ENCODE assay signal across 10 cellular contexts in the genomic region with DNA sequence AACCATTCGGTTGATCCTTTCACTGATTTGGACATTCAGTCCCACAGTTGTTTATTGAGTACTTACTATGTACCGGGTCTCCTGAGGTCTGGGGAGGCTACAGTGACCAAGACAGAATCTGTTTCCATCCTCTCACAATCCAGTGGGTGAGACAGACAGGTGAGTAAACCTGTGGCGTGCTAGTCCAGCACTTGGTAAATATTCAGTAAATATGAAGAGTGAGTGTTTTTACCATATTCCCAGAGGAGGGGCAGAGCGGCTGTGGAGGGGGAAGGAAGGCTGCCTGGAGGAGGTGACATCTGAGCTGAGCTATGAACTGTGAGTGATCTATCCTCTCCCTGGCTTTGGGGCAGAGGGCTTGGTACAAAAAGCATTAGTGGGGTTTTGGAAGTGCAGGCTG. TPM values are rescaled to one million over a fixed set of nuclear protein-coding genes. Genes with fewer than 3 reads are reported as not detected.
DNase-seq lines count a peak whose midpoint lies in the region; ATAC-seq lines count a peak whose summit lies in the region.
"Had no signal": no experiment of that assay in that cellular context is flagged by ENCODE, and none has a peak within 500 bp of the region (broad histone marks: within the 10 kb centered on the region; RNA-seq: fewer than 3 reads in every experiment).

No MANE protein-coding gene starts in this region.

- peak overlapping the region; percentile 45 for H3K4me3 Mint-ChIP-seq in activated CD4-positive, alpha-beta T cell treated with anti-CD3 and anti-CD28 coated beads, Interleukin-2, amount 10 ng/mL, durations not matched to agents 7 days and 5 days
- H3K4me3 Mint-ChIP-seq in activated CD8-positive, alpha-beta T cell treated with anti-CD3 and anti-CD28 coated beads, Interleukin-2, amount 10 ng/mL, durations not matched to agents 7 days and 5 days = peak overlapping the region; percentile 57
- peak overlapping the region; percentile 83 to 85 for H3K4me3 Mint-ChIP-seq in stimulated activated naive CD8-positive, alpha-beta T cell treated with anti-CD3 and anti-CD28 coated beads, Interleukin-15, amount 100 ng/mL, for 72 hours

- POLR2A ChIA-PET in activated CD4-positive, alpha-beta T cell treated with anti-CD3 and anti-CD28 coated beads, Interleukin-2, amount 10 ng/mL, durations not matched to agents 7 days and 5 days (lab: Charles Lee) = interaction anchor here (0.6 to 2.2 kb wide), 8 partner anchors 17 to 250 kb away, joined by 3 to 9 read pairs (median 3); partner anchors contain the start of gene TOP2A
- POLR2A ChIA-PET in activated CD8-positive, alpha-beta T cell treated with anti-CD3 and anti-CD28 coated beads, Interleukin-2, amount 10 ng/mL, durations not matched to agents 7 days and 5 days (lab: Charles Lee) = interaction anchor here (0.7 to 19.8 kb wide), 19 partner anchors 9 to 176 kb away, joined by 3 to 328 read pairs (median 7); partner anchors contain the start of genes CCR7 and TOP2A

- peak overlapping the region; percentile 19 for H3K27ac ChIP-seq in right cardiac atrium (ENCODE audit: low read length)

- 74% methylated on average over 4 of the region's 4 CpGs for WGBS in right cardiac atrium

- CTCF ChIA-PET in activated CD4-positive, alpha-beta T cell treated with anti-CD3 and anti-CD28 coated beads, Interleukin-2, amount 10 ng/mL, durations not matched to agents 7 days and 5 days (lab: Charles Lee) = interaction anchor here (0.7 to 21.2 kb wide), 36 partner anchors 9 to 212 kb away, joined by 3 to 317 read pairs (median 6); partner anchors contain the start of genes GJD3, IGFBP4 and TOP2A
- CTCF ChIA-PET in activated CD8-positive, alpha-beta T cell treated with anti-CD3 and anti-CD28 coated beads, Interleukin-2, amount 10 ng/mL, durations not matched to agents 7 days and 5 days (lab: Charles Lee) = interaction anchor here (0.7 to 26.8 kb wide), 40 partner anchors 8 to 332 kb away, joined by 3 to 618 read pairs (median 9); partner anchors contain the start of genes CCR7, GJD3, IGFBP4 and TOP2A

- H3K36me3 Mint-ChIP-seq in activated CD4-positive, alpha-beta T cell treated with anti-CD3 and anti-CD28 coated beads, Interleukin-2, amount 10 ng/mL, durations not matched to agents 7 days and 5 days (ENCODE audit: low read depth) = peaks cover 6% of the 10 kb centered on the region
- peaks cover 7% of the 10 kb centered on the region for H3K36me3 Mint-ChIP-seq in activated CD8-positive, alpha-beta T cell treated with anti-CD3 and anti-CD28 coated beads, Interleukin-2, amount 10 ng/mL, durations not matched to agents 7 days and 5 days (ENCODE audit: low read depth)

- H3K27ac Mint-ChIP-seq in activated CD4-positive, alpha-beta T cell treated with anti-CD3 and anti-CD28 coated beads, Interleukin-2, amount 10 ng/mL, durations not matched to agents 7 days and 5 days = peak overlapping the region; percentile 90
- H3K27ac Mint-ChIP-seq in activated CD8-positive, alpha-beta T cell treated with anti-CD3 and anti-CD28 coated beads, Interleukin-2, amount 10 ng/mL, durations not matched to agents 7 days and 5 days = peak overlapping the region; percentile 92
- peak overlapping the region; percentile 91 to 95 for H3K27ac Mint-ChIP-seq in stimulated activated naive CD8-positive, alpha-beta T cell treated with anti-CD3 and anti-CD28 coated beads, Interleukin-15, amount 100 ng/mL, for 72 hours

- H3K9me3 ChIP-seq in right cardiac atrium (ENCODE audit: control insufficient read depth, low read length) = no peaks in the 10 kb centered on the region
- H3K9me3 ChIP-seq: mucosa of descending colon had no signal

- peaks cover 96% of the 10 kb centered on the region for H3K4me1 Mint-ChIP-seq in activated CD4-positive, alpha-beta T cell treated with anti-CD3 and anti-CD28 coated beads, Interleukin-2, amount 10 ng/mL, durations not matched to agents 7 days and 5 days
- H3K4me1 Mint-ChIP-seq in activated CD8-positive, alpha-beta T cell treated with anti-CD3 and anti-CD28 coated beads, Interleukin-2, amount 10 ng/mL, durations not matched to agents 7 days and 5 days (ENCODE audit: low read depth) = peaks cover 96% of the 10 kb centered on the region
- H3K4me1 Mint-ChIP-seq in stimulated activated naive CD8-positive, alpha-beta T cell treated with anti-CD3 and anti-CD28 coated beads, Interleukin-15, amount 100 ng/mL, for 72 hours = peaks cover 93% of the 10 kb centered on the region

- peaks cover 16% of the 10 kb centered on the region for H3K4me1 ChIP-seq in right cardiac atrium (ENCODE audit: control insufficient read depth, insufficient read depth, low read length)

- no peaks in the 10 kb centered on the region for H3K27me3 ChIP-seq in right cardiac atrium (ENCODE audit: control insufficient read depth, insufficient read depth)

- no peaks in the 10 kb centered on the region for H3K9me3 Mint-ChIP-seq in activated CD4-positive, alpha-beta T cell treated with anti-CD3 and anti-CD28 coated beads, Interleukin-2, amount 10 ng/mL, durations not matched to agents 7 days and 5 days
- H3K9me3 Mint-ChIP-seq in activated CD8-positive, alpha-beta T cell treated with anti-CD3 and anti-CD28 coated beads, Interleukin-2, amount 10 ng/mL, durations not matched to agents 7 days and 5 days (ENCODE audit: insufficient read depth) = no peaks in the 10 kb centered on the region
- H3K9me3 Mint-ChIP-seq in stimulated activated naive CD8-positive, alpha-beta T cell treated with anti-CD3 and anti-CD28 coated beads, Interleukin-15, amount 100 ng/mL, for 72 hours = no peaks in the 10 kb centered on the region

- intact Hi-C loops in right cardiac atrium (cut with DNase I) = loop anchor here (2.0 to 10.0 kb wide), 12 partner anchors 49 to 229 kb away; partner anchors contain the start of genes IGFBP4 (in 3 of the 4), GJD3 (in 2 of the 4) and RARA (in 2 of the 4)

- ATAC-seq in activated CD8-positive, alpha-beta T cell treated with anti-CD3 and anti-CD28 coated beads, Interleukin-2, amount 10 ng/mL, durations not matched to agents 7 days and 5 days = peak; percentile 5
- no peak for ATAC-seq in right cardiac atrium
- ATAC-seq in stimulated activated naive CD8-positive, alpha-beta T cell treated with anti-CD3 and anti-CD28 coated beads, Interleukin-15, amount 100 ng/mL, for 72 hours = no peak

- DNase-seq in activated CD4-positive, alpha-beta T cell treated with anti-CD3 and anti-CD28 coated beads, Interleukin-2, amount 10 ng/mL, durations not matched to agents 7 days and 5 days = no peak
- no peak for DNase-seq in activated CD4-positive, alpha-beta T cell treated with anti-CD3 and anti-CD28 coated beads for 4 hours
- no peak for DNase-seq in activated CD8-positive, alpha-beta T cell treated with anti-CD3 and anti-CD28 coated beads, Interleukin-2, amount 10 ng/mL, durations not matched to agents 7 days and 5 days
- DNase-seq in right cardiac atrium (no peak), CD1c-positive myeloid dendritic cell (ENCODE audit: extremely low spot score) (no peak), SHP77 (lab: John Stamatoyannopoulos, UW) (no peak)
- DNase-seq in stimulated activated naive CD8-positive, alpha-beta T cell treated with anti-CD3 and anti-CD28 coated beads, Interleukin-15, amount 100 ng/mL, for 72 hours = no peak
- no peak for DNase-seq in activated CD4-positive, alpha-beta T cell treated with anti-CD3 and anti-CD28 coated beads for 1 hour

- H3K27me3 Mint-ChIP-seq in activated CD4-positive, alpha-beta T cell treated with anti-CD3 and anti-CD28 coated beads, Interleukin-2, amount 10 ng/mL, durations not matched to agents 7 days and 5 days = peaks cover 2% of the 10 kb centered on the region
- H3K27me3 Mint-ChIP-seq in activated CD8-positive, alpha-beta T cell treated with anti-CD3 and anti-CD28 coated beads, Interleukin-2, amount 10 ng/mL, durations not matched to agents 7 days and 5 days (ENCODE audit: low read depth) = no peaks in the 10 kb centered on the region
- H3K27me3 Mint-ChIP-seq in stimulated activated naive CD8-positive, alpha-beta T cell treated with anti-CD3 and anti-CD28 coated beads, Interleukin-15, amount 100 ng/mL, for 72 hours = no peaks in the 10 kb centered on the region

- H3K4me3 ChIP-seq in right cardiac atrium (ENCODE audit: low read length) = no peak overlapping the region
- H3K4me3 ChIP-seq: mucosa of descending colon had no signal

RNA-seq across cellular contexts. Expression of gene CCR7, which starts 31.4 kb away (rescaled TPM):
- total RNA-seq in activated CD4-positive, alpha-beta T cell treated with anti-CD3 and anti-CD28 coated beads, Interleukin-2, amount 10 ng/mL, durations not matched to agents 7 days and 5 days = 100 to 1,000 TPM; 281 to 323 TPM
- total RNA-seq in activated CD8-positive, alpha-beta T cell treated with anti-CD3 and anti-CD28 coated beads, Interleukin-2, amount 10 ng/mL, durations not matched to agents 7 days and 5 days = 100 to 1,000 TPM; 171 to 173 TPM
- total RNA-seq in right cardiac atrium = under 1 TPM in 2 of 4 donors, not detected in 2; 0.19 to 0.20 TPM
- 0.11 TPM for polyA plus RNA-seq in right cardiac atrium
- total RNA-seq: LHCN-M2 had no signal

RNA-seq across cellular contexts. Expression of gene TNS4, which starts 32.5 kb away (rescaled TPM):
- total RNA-seq in activated CD4-positive, alpha-beta T cell treated with anti-CD3 and anti-CD28 coated beads, Interleukin-2, amount 10 ng/mL, durations not matched to agents 7 days and 5 days = 1 to 10 TPM; 3.5 to 3.7 TPM
- total RNA-seq in activated CD8-positive, alpha-beta T cell treated with anti-CD3 and anti-CD28 coated beads, Interleukin-2, amount 10 ng/mL, durations not matched to agents 7 days and 5 days = 1 to 10 TPM; 8.4 to 9.0 TPM
- total RNA-seq in right cardiac atrium = under 1 TPM in 1 of 4 donors, not detected in 3; 0.14 TPM
- polyA plus RNA-seq in right cardiac atrium = not detected
- total RNA-seq: LHCN-M2 had no signal

Comparison
In these comparisons a context has a peak if more than half of its experiments do, and no peak if none do; other contexts are left out.
1. RNA of gene CCR7, which starts 31.4 kb away (total RNA-seq): 281 to 323 TPM in activated CD4-positive, alpha-beta T cell treated with anti-CD3 and anti-CD28 coated beads, Interleukin-2, amount 10 ng/mL, durations not matched to agents 7 days and 5 days and 171 to 173 TPM in activated CD8-positive, alpha-beta T cell treated with anti-CD3 and anti-CD28 coated beads, Interleukin-2, amount 10 ng/mL, durations not matched to agents 7 days and 5 days; 0.19 to 0.20 TPM in right cardiac atrium; every median in the first group is over 100 times any median in the second.
2. Peak in every context shown above with its lines, with median percentiles within 50 percentile points of each other: H3K27ac Mint-ChIP-seq and H3K4me3 Mint-ChIP-seq.